Comparison of ENCODE assay signal across 10 cellular contexts in the genomic region with DNA sequence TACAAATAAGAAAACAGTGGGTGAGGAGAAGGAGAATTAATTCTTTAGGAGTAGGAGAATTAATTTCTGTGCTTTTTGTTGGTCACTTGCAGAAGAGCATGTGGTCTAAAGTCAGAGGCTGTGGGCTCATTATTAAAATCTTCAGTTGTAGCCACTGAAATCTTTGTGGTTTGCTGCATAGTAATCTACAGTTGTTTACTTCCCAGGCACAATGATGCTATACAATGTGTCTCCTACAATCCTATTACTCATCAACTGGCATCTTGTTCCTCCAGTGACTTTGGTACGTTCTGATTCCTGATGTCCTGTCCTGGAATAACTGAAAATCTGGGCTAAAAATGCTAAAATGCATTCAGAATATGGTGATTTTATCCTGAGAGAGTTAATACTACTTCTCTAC. TPM values are rescaled to one million over a fixed set of nuclear protein-coding genes. Genes with fewer than 3 reads are reported as not detected.
A peak's percentile ranks its signal among the peaks of the same experiment; 100 is the strongest.
DNase-seq lines count a peak whose midpoint lies in the region; ATAC-seq lines count a peak whose summit lies in the region.
"Had no signal": no experiment of that assay in that cellular context is flagged by ENCODE, and none has a peak within 500 bp of the region (broad histone marks: within the 10 kb centered on the region; RNA-seq: fewer than 3 reads in every experiment).

No MANE protein-coding gene starts in this region.

- DNase-seq in Daoy (ENCODE audit: low read depth): peak; percentile 23
- DNase-seq in astrocyte of the hippocampus (ENCODE audit: low read depth, low spot score): peak; percentile 69
- no peak for DNase-seq in activated effector memory CD4-positive, alpha-beta T cell treated with anti-CD3 and anti-CD28 coated beads, Interleukin-2, amount 50 U/mL, for 16 hours
- no peak for DNase-seq in SIG-M5 (lab: John Stamatoyannopoulos, UW)
- no peak for DNase-seq in NCI-H146 treated with DMSO at 0.1 percent for 48 hours (lab: John Stamatoyannopoulos, UW; ENCODE audit: unreplicated experiment)
- DNase-seq in activated naive CD4-positive, alpha-beta T cell (lab: John Stamatoyannopoulos, UW): no peak
- DNase-seq: esophagus squamous epithelium, NCI-H187 had no signal

- H3K27ac ChIP-seq in layer of hippocampus (ENCODE audit: low read depth, low read length): peak overlapping the region; percentile 81

- no peaks in the 10 kb centered on the region for H3K27me3 ChIP-seq in layer of hippocampus (ENCODE audit: control insufficient read depth, insufficient read depth, low read length)
- H3K27me3 ChIP-seq: esophagus squamous epithelium had no signal

- peak; percentile 45 for ATAC-seq in HG03095 (IDR thresholded peaks at IDR 0.05; ENCODE audit: unreplicated experiment)

RNA-seq across cellular contexts. Expression of gene IFT122, which starts 21.0 kb away (rescaled TPM):
- 11.1 and 11.2 TPM in 2 replicates for total RNA-seq in Daoy (2014; rRNA removed; shearing (Covaris generic))

RNA-seq across cellular contexts. Expression of gene MBD4, which starts 21.3 kb away (rescaled TPM):
- total RNA-seq in Daoy (2014; rRNA removed; shearing (Covaris generic)): 25.7 and 34.3 TPM in 2 replicates

RNA-seq across cellular contexts. Expression of gene EFCAB12, which starts 32.6 kb away (rescaled TPM):
- not detected in 2 replicates for total RNA-seq in Daoy (2014; rRNA removed; shearing (Covaris generic))

Comparison
In these comparisons a context has a peak if more than half of its experiments do, and no peak if none do; other contexts are left out.
1. DNase-seq: peak in Daoy (single experiment) and astrocyte of the hippocampus (single experiment); none in activated effector memory CD4-positive, alpha-beta T cell treated with anti-CD3 and anti-CD28 coated beads, Interleukin-2, amount 50 U/mL, for 16 hours (single experiment), SIG-M5 (single experiment), NCI-H146 treated with DMSO at 0.1 percent for 48 hours (single experiment) and activated naive CD4-positive, alpha-beta T cell (0 of 4).